Comparison of ENCODE assay signal across 38 cellular contexts in the genomic region with DNA sequence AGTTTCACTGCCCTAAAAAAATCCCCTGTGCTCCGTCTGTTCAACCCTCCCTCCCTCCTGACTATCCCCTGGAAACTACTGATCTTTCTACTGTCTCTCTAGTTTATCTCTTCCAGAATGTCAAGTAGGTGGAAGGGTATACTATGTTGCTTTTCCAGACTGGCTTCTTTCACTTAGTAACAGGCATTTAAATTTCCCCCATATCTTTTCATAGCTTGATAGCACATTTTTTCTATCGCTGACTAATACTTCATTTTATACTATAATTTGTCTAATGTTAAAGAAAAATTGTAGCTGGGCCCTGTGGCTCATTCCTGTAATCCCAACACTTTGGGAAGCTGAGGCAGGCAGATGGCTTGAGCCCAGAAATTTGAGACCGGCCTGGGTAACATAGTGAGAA.
"Had no signal": no experiment of that assay in that cellular context is flagged by ENCODE, and none has a peak within 500 bp of the region (broad histone marks: within the 10 kb centered on the region; RNA-seq: fewer than 3 reads in every experiment).

No MANE protein-coding gene starts in this region.

- H3K4me1 Mint-ChIP-seq: activated naive CD4-positive, alpha-beta T cell treated with anti-CD3 and anti-CD28 coated beads, Interleukin-2, amount 10 ng/mL, durations not matched to agents 7 days and 5 days; activated naive CD4-positive, alpha-beta T cell treated with anti-CD3 and anti-CD28 coated beads, Interleukin-2, amount 50 U/mL, for 24 hours; activated naive CD8-positive, alpha-beta T cell treated with anti-CD3 and anti-CD28 coated beads for 36 hours; activated naive CD8-positive, alpha-beta T cell treated with anti-CD3 and anti-CD28 coated beads, Interleukin-2, amount 10 ng/mL, durations not matched to agents 7 days and 5 days; activated naive CD8-positive, alpha-beta T cell treated with anti-CD3 and anti-CD28 coated beads, Interleukin-2, amount 50 U/mL, for 24 hours; activated T-helper 17 cell treated with anti-CD3 and anti-CD28 coated beads, Interleukin-2, amount 50 U/mL, for 72 hours; central memory CD8-positive, alpha-beta T cell had no signal

- DNase-seq: activated effector memory CD4-positive, alpha-beta T cell treated with anti-CD3 and anti-CD28 coated beads, Interleukin-2, amount 50 U/mL, for 16 hours; activated effector memory CD4-positive, alpha-beta T cell treated with Interleukin-2 at 50 U/mL for 16 hours; activated gamma-delta T cell; activated gamma-delta T cell treated with Interleukin-2 at 50 U/mL for 16 hours; activated naive CD4-positive, alpha-beta T cell; activated naive CD4-positive, alpha-beta T cell treated with anti-CD3 and anti-CD28 coated beads for 36 hours; activated naive CD4-positive, alpha-beta T cell treated with anti-CD3 and anti-CD28 coated beads, Interleukin-2, amount 10 ng/mL, durations not matched to agents 7 days and 5 days; activated naive CD4-positive, alpha-beta T cell treated with anti-CD3 and anti-CD28 coated beads, Interleukin-2, amount 50 U/mL, for 16 hours; activated naive CD4-positive, alpha-beta T cell treated with Interleukin-2 at 50 U/mL for 16 hours; activated naive CD8-positive, alpha-beta T cell treated with anti-CD3 and anti-CD28 coated beads for 36 hours; activated naive CD8-positive, alpha-beta T cell treated with anti-CD3 and anti-CD28 coated beads, Interleukin-2, amount 10 ng/mL, durations not matched to agents 7 days and 5 days; activated naive CD8-positive, alpha-beta T cell treated with anti-CD3 and anti-CD28 coated beads, Interleukin-2, amount 50 U/mL, for 24 hours; activated T-cell treated with anti-CD3 and anti-CD28 coated beads, Interleukin-2, amount 50 U/mL, for 1 hour; activated T-cell treated with anti-CD3 and anti-CD28 coated beads, Interleukin-2, amount 50 U/mL, for 24 hours; activated T-cell treated with anti-CD3 and anti-CD28 coated beads, Interleukin-2, amount 50 U/mL, for 4 hours; activated T-cell treated with anti-CD3 and anti-CD28 coated beads, Interleukin-2, amount 50 U/mL, for 48 hours; activated T-cell treated with anti-CD3 and anti-CD28 coated beads, Interleukin-2, amount 50 U/mL, for 72 hours; adrenal gland; amniotic stem cell; amygdala; anterior cingulate cortex; aorta; body of pancreas; brain microvascular endothelial cell; caudate nucleus; central memory CD4-positive, alpha-beta T cell; cerebellar nuclear complex had no signal

- H3K36me3 Mint-ChIP-seq: activated naive CD4-positive, alpha-beta T cell treated with anti-CD3 and anti-CD28 coated beads, Interleukin-2, amount 10 ng/mL, durations not matched to agents 7 days and 5 days; activated naive CD4-positive, alpha-beta T cell treated with anti-CD3 and anti-CD28 coated beads, Interleukin-2, amount 50 U/mL, for 24 hours; activated naive CD4-positive, alpha-beta T cell treated with anti-CD3 and anti-CD28 coated beads, Interleukin-2, amount 50 U/mL, for 72 hours; activated naive CD8-positive, alpha-beta T cell; activated naive CD8-positive, alpha-beta T cell treated with anti-CD3 and anti-CD28 coated beads for 36 hours; activated naive CD8-positive, alpha-beta T cell treated with anti-CD3 and anti-CD28 coated beads, Interleukin-2, amount 10 ng/mL, durations not matched to agents 7 days and 5 days had no signal

- H3K27ac ChIP-seq: adrenal gland, ascending aorta, body of pancreas, brain microvascular endothelial cell, breast epithelium, cardiac muscle cell had no signal

- H3K4me3 Mint-ChIP-seq: activated naive CD4-positive, alpha-beta T cell treated with anti-CD3 and anti-CD28 coated beads for 36 hours; activated naive CD4-positive, alpha-beta T cell treated with anti-CD3 and anti-CD28 coated beads, Interleukin-2, amount 10 ng/mL, durations not matched to agents 7 days and 5 days; activated naive CD4-positive, alpha-beta T cell treated with anti-CD3 and anti-CD28 coated beads, Interleukin-2, amount 50 U/mL, for 24 hours; activated naive CD8-positive, alpha-beta T cell; activated naive CD8-positive, alpha-beta T cell treated with anti-CD3 and anti-CD28 coated beads for 36 hours; activated naive CD8-positive, alpha-beta T cell treated with anti-CD3 and anti-CD28 coated beads, Interleukin-2, amount 10 ng/mL, durations not matched to agents 7 days and 5 days; activated naive CD8-positive, alpha-beta T cell treated with anti-CD3 and anti-CD28 coated beads, Interleukin-2, amount 50 U/mL, for 24 hours; activated T-cell treated with anti-CD3 and anti-CD28 coated beads, Interleukin-2, amount 50 U/mL, for 24 hours; activated T-cell treated with anti-CD3 and anti-CD28 coated beads, Interleukin-2, amount 50 U/mL, for 4 hours; activated T-cell treated with anti-CD3 and anti-CD28 coated beads, Interleukin-2, amount 50 U/mL, for 72 hours; activated T-helper 1 cell treated with anti-CD3 and anti-CD28 coated beads, Interleukin-12 subunit alpha, Interleukin-12 subunit beta, Interleukin-2, Interleukin-4 antibody, amounts not matched to agents 30 ng/mL and 10 ng/mL and 1 ng/mL, durations not matched to agents 14 hours and 24 hours and 36 hours; activated T-helper 17 cell treated with anti-CD3 and anti-CD28 coated beads, Interleukin-2, amount 50 U/mL, for 72 hours; brain; central memory CD8-positive, alpha-beta T cell had no signal

- H3K4me3 ChIP-seq: adrenal gland, ascending aorta, body of pancreas, breast epithelium, cardiac muscle cell had no signal

- H3K27me3 ChIP-seq: adrenal gland, ascending aorta, body of pancreas, brain microvascular endothelial cell, breast epithelium, cardiac muscle cell had no signal

- H3K9me3 ChIP-seq: adrenal gland, ascending aorta, body of pancreas, breast epithelium had no signal

- H3K9me3 Mint-ChIP-seq: activated naive CD4-positive, alpha-beta T cell treated with anti-CD3 and anti-CD28 coated beads for 36 hours; activated naive CD4-positive, alpha-beta T cell treated with anti-CD3 and anti-CD28 coated beads, Interleukin-2, amount 50 U/mL, for 24 hours; activated naive CD4-positive, alpha-beta T cell treated with anti-CD3 and anti-CD28 coated beads, Interleukin-2, amount 50 U/mL, for 72 hours; activated naive CD8-positive, alpha-beta T cell treated with anti-CD3 and anti-CD28 coated beads for 36 hours; activated naive CD8-positive, alpha-beta T cell treated with anti-CD3 and anti-CD28 coated beads, Interleukin-2, amount 10 ng/mL, durations not matched to agents 7 days and 5 days; activated T-cell treated with anti-CD3 and anti-CD28 coated beads, Interleukin-2, amount 50 U/mL, for 24 hours; activated T-cell treated with anti-CD3 and anti-CD28 coated beads, Interleukin-2, amount 50 U/mL, for 4 hours; activated T-helper 1 cell treated with anti-CD3 and anti-CD28 coated beads, Interleukin-12 subunit alpha, Interleukin-12 subunit beta, Interleukin-2, Interleukin-4 antibody, amounts not matched to agents 30 ng/mL and 10 ng/mL and 1 ng/mL, durations not matched to agents 14 hours and 24 hours and 36 hours; activated T-helper 17 cell treated with anti-CD3 and anti-CD28 coated beads, Interleukin-2, amount 50 U/mL, for 72 hours; activated T-helper 2 cell treated with anti-CD3 and anti-CD28 coated beads, Interferon-gamma antibody, Interleukin-2, Interleukin-4, amounts not matched to agents 10 μg/mL and 5 μg/mL and 100 μg/mL, durations not matched to agents 14 hours and 24 hours and 36 hours had no signal

- H3K27me3 Mint-ChIP-seq: activated naive CD4-positive, alpha-beta T cell treated with anti-CD3 and anti-CD28 coated beads, Interleukin-2, amount 10 ng/mL, durations not matched to agents 7 days and 5 days; activated naive CD8-positive, alpha-beta T cell treated with anti-CD3 and anti-CD28 coated beads, Interleukin-2, amount 10 ng/mL, durations not matched to agents 7 days and 5 days; central memory CD8-positive, alpha-beta T cell had no signal

- H3K4me1 ChIP-seq: adrenal gland, ascending aorta, body of pancreas, breast epithelium had no signal

- H3K27ac Mint-ChIP-seq: activated naive CD4-positive, alpha-beta T cell treated with anti-CD3 and anti-CD28 coated beads for 36 hours; activated naive CD4-positive, alpha-beta T cell treated with anti-CD3 and anti-CD28 coated beads, Interleukin-2, amount 10 ng/mL, durations not matched to agents 7 days and 5 days; activated naive CD4-positive, alpha-beta T cell treated with anti-CD3 and anti-CD28 coated beads, Interleukin-2, amount 50 U/mL, for 72 hours; activated naive CD8-positive, alpha-beta T cell; activated naive CD8-positive, alpha-beta T cell treated with anti-CD3 and anti-CD28 coated beads for 36 hours; activated naive CD8-positive, alpha-beta T cell treated with anti-CD3 and anti-CD28 coated beads, Interleukin-2, amount 10 ng/mL, durations not matched to agents 7 days and 5 days; activated naive CD8-positive, alpha-beta T cell treated with anti-CD3 and anti-CD28 coated beads, Interleukin-2, amount 50 U/mL, for 24 hours; activated T-cell treated with anti-CD3 and anti-CD28 coated beads, Interleukin-2, amount 50 U/mL, for 24 hours; activated T-cell treated with anti-CD3 and anti-CD28 coated beads, Interleukin-2, amount 50 U/mL, for 72 hours; activated T-helper 1 cell treated with anti-CD3 and anti-CD28 coated beads, Interleukin-12 subunit alpha, Interleukin-12 subunit beta, Interleukin-2, Interleukin-4 antibody, amounts not matched to agents 30 ng/mL and 10 ng/mL and 1 ng/mL, durations not matched to agents 14 hours and 24 hours and 36 hours; activated T-helper 17 cell treated with anti-CD3 and anti-CD28 coated beads, Interleukin-2, amount 50 U/mL, for 72 hours; activated T-helper 2 cell treated with anti-CD3 and anti-CD28 coated beads, Interferon-gamma antibody, Interleukin-2, Interleukin-4, amounts not matched to agents 10 μg/mL and 5 μg/mL and 100 μg/mL, durations not matched to agents 14 hours and 24 hours and 36 hours; brain had no signal

- H3K36me3 ChIP-seq: adrenal gland, ascending aorta, brain microvascular endothelial cell, breast epithelium, cardiac muscle cell had no signal
